ENCODE assay signal across 1 cellular context in the genomic region with DNA sequence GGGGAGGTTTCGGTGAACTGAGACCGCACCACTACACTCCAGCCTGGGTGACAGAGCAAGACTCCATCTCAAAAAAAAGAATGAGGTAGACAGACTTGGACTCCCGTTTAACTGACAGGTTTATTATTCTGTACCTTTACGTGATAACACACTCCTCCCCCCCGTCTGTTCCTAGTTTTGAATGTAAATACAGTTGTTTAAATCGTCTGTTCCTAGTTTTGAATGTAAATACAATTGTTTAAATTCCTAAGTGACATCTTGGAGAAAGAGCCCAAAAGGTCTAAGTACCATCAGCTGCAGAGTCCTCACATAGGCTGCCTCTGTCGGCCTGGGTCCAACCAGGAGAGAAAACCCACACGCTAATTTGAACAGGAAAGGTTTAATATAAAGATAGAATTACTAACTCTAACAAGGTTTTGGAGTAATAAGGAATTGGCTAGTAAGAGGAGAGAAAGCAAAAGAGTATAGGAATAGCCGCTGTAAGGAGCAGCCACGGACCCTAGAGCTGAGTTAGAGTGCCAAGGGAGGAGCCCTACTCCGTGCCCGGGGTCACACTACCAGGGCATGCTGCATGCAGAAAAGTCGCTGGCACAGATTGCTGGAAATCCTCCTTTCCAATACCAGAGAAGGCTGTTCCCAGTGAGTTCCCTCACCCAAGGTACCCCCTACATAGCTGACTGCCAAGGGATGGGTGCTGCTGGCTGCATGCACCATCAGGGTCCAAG.
TF ChIP-seq lines count a peak whose summit lies in the region.

No MANE protein-coding gene starts in this region.

TF ChIP-seq in K562, 482 proteins besides CTCF, POLR2A, EP300 and RAD21 (continued from another document):
- TF ChIP-seq, protein P1, sequence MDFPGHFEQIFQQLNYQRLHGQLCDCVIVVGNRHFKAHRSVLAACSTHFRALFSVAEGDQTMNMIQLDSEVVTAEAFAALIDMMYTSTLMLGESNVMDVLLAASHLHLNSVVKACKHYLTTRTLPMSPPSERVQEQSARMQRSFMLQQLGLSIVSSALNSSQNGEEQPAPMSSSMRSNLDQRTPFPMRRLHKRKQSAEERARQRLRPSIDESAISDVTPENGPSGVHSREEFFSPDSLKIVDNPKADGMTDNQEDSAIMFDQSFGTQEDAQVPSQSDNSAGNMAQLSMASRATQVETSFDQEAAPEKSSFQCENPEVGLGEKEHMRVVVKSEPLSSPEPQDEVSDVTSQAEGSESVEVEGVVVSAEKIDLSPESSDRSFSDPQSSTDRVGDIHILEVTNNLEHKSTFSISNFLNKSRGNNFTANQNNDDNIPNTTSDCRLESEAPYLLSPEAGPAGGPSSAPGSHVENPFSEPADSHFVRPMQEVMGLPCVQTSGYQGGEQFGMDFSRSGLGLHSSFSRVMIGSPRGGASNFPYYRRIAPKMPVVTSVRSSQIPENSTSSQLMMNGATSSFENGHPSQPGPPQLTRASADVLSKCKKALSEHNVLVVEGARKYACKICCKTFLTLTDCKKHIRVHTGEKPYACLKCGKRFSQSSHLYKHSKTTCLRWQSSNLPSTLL (IDR thresholded peaks at IDR 0.05) = no peak
- no peak for TF ChIP-seq ZNF311 (CRISPR knock-in tag; IDR thresholded peaks at IDR 0.05)
- no peak for TF ChIP-seq NFIX (CRISPR knock-in tag; IDR thresholded peaks at IDR 0.05; ENCODE audit: low read depth)
